9 cellular contexts compared by ENCODE assay signal in the genomic region with DNA sequence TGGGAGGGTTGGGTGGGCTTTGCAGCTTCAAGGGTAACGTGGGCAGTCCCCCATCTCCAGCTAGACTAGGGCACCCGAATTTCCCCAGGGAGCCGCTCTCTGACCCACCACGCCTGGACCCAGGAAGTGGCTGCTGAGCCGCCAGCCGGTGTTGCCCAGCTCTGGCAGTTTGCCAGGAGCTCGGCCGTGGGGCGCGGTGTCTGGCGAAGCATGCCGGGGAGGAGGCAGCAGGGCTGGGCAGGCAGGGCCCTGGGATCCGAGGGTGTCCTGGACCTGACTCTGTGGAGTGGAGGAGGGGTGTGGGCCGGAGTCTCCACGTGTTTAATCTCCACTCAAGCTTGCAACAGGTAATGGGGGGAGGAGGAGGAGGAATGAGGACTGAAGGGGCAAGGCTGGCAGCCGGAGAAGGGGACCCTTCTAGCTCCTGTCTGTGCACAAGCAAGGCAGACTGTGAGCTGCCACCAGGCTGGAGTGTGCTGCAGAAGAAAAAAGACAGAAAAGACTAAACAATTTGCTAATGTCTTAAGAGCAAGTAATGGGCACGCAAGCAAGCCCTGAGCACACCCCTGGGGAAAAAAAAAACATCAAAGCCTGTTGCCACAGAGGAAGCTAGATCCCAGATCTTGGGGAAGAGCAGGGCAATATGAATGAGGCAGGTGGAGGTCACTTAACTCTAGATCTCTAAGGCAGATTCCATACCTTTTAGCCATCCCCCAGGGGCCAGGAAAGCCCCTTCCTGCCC. TPM values are rescaled to one million over a fixed set of nuclear protein-coding genes. Genes with fewer than 3 reads are reported as not detected.
DNase-seq lines count a peak whose midpoint lies in the region; ATAC-seq, FAIRE-seq and TF ChIP-seq lines count a peak whose summit lies in the region.
"Had no signal": no experiment of that assay in that cellular context is flagged by ENCODE, and none has a peak within 500 bp of the region (broad histone marks: within the 10 kb centered on the region; RNA-seq: fewer than 3 reads in every experiment).

No MANE protein-coding gene starts in this region.

- ATAC-seq in GM19395 (IDR thresholded peaks at IDR 0.05; ENCODE audit: unreplicated experiment) = no peak
- ATAC-seq in GM21825 (IDR thresholded peaks at IDR 0.05; ENCODE audit: unreplicated experiment) = no peak

- dilution Hi-C loops in endothelial cell of umbilical vein (cut with MboI; ENCODE audit: extremely low pct_ligation_motif_present, low sequenced_read_pairs) = no loop called here

- H3K9me3 ChIP-seq in BE2C (no peaks in the 10 kb centered on the region), endothelial cell of umbilical vein (replicated peaks; ENCODE audit: control insufficient read depth, insufficient read depth, low read length) (no peaks in the 10 kb centered on the region), neural cell (ENCODE audit: low read length) (no peaks in the 10 kb centered on the region)

- H4K20me1 ChIP-seq in endothelial cell of umbilical vein (replicated peaks; ENCODE audit: control insufficient read depth, extremely low read depth, insufficient read depth, low read length) (no peaks in the 10 kb centered on the region), neural cell (ENCODE audit: insufficient read depth) (no peaks in the 10 kb centered on the region)

- H3K9me1 ChIP-seq in endothelial cell of umbilical vein (replicated peaks; ENCODE audit: control insufficient read depth, extremely low read depth, insufficient read depth, low read length) = no peaks in the 10 kb centered on the region

- intact Hi-C loops in activated CD4-positive, alpha-beta T cell treated with anti-CD3 and anti-CD28 coated beads, Interleukin-2, amount 10 ng/mL, durations not matched to agents 24 days and 14 days (cut with micrococcal nuclease) = loop anchor here (5.0 to 10.0 kb wide), 2 partner anchors 142 to 261 kb away; a partner anchor contains a TSS
- intact Hi-C loops in endothelial cell of umbilical vein (cut with micrococcal nuclease) = loop anchor here (2.0 kb wide), 1 partner anchor 24 kb away; no protein-coding TSS in a partner anchor

- H3K9me3 Mint-ChIP-seq in activated CD4-positive, alpha-beta T cell treated with anti-CD3 and anti-CD28 coated beads, Interleukin-2, amount 10 ng/mL, durations not matched to agents 24 days and 14 days = no peaks in the 10 kb centered on the region

- FAIRE-seq in endothelial cell of umbilical vein (lab: Jason Lieb, UNC) (peak; percentile 48), GM12891 (lab: Jason Lieb, UNC) (no peak)
- FAIRE-seq: endometrium had no signal

- H3K4me3 ChIP-seq in BE2C (ENCODE audit: low read depth, low read length) (peak overlapping the region; percentile 38; the same call in 1 of the 2 replicates), endothelial cell of umbilical vein (replicated peaks in 1 of 3; ENCODE audit: insufficient read depth in 1 of 3, low read depth in 1 of 3, low read length in 3 of 3) (peak overlapping the region in 2 of 3 experiments; percentile 72 to 91), neural cell (ENCODE audit: low read length) (peak overlapping the region; percentile 65)

- no peaks in the 10 kb centered on the region for H3F3A ChIP-seq in neural cell (ENCODE audit: insufficient read depth, low read length, poor library complexity, severe bottlenecking)

- H3K27me3 Mint-ChIP-seq in activated CD4-positive, alpha-beta T cell treated with anti-CD3 and anti-CD28 coated beads, Interleukin-2, amount 10 ng/mL, durations not matched to agents 24 days and 14 days = peaks cover 36% of the 10 kb centered on the region

- H3K27ac ChIP-seq in endothelial cell of umbilical vein (ENCODE audit: insufficient read depth, low read depth, low read length) (peak overlapping the region; percentile 34), neural cell (ENCODE audit: low read length) (no peak overlapping the region)

- peaks cover 42% of the 10 kb centered on the region for H3K27me3 ChIP-seq in BE2C
- peaks cover 13 to 19% of the 10 kb centered on the region in 2 experiments for H3K27me3 ChIP-seq in endothelial cell of umbilical vein (ENCODE audit: control insufficient read depth in 2 of 2, insufficient read depth in 2 of 2, low read length in 2 of 2)
- H3K27me3 ChIP-seq in neural cell (ENCODE audit: insufficient read depth, low read depth, low read length) = peaks cover 64% of the 10 kb centered on the region

- H3K4me1 ChIP-seq in BE2C (no peaks in the 10 kb centered on the region), endothelial cell of umbilical vein (ENCODE audit: control insufficient read depth, extremely low read depth, insufficient read depth, low read length) (peaks cover 17% of the 10 kb centered on the region)

- DNase-seq in BE2C (peak; percentile 40), HT-29 (ENCODE audit: low spot score) (peak; percentile 80), endothelial cell of umbilical vein (ENCODE audit: low read depth, low spot score) (no peak), GM12891 (ENCODE audit: insufficient read length, low spot score) (no peak)
- DNase-seq in activated CD4-positive, alpha-beta T cell treated with anti-CD3 and anti-CD28 coated beads, Interleukin-2, amount 10 ng/mL, durations not matched to agents 24 days and 14 days = peak; percentile 60

- H3K4me1 Mint-ChIP-seq in activated CD4-positive, alpha-beta T cell treated with anti-CD3 and anti-CD28 coated beads, Interleukin-2, amount 10 ng/mL, durations not matched to agents 24 days and 14 days = peaks cover 12% of the 10 kb centered on the region

- no peak for TF ChIP-seq RAD21 in neural cell (conservative IDR thresholded peaks at IDR 0.05)

- no peak for TF ChIP-seq EP300 in neural cell (conservative IDR thresholded peaks at IDR 0.05; ENCODE audit: poor library complexity, severe bottlenecking)

- no peaks in the 10 kb centered on the region for H3K36me3 ChIP-seq in BE2C
- H3K36me3 ChIP-seq in endothelial cell of umbilical vein (ENCODE audit: control insufficient read depth in 2 of 2, extremely low read depth in 1 of 2, insufficient read depth in 2 of 2, low read length in 2 of 2) = no peaks in the 10 kb centered on the region
- no peaks in the 10 kb centered on the region for H3K36me3 ChIP-seq in neural cell (ENCODE audit: insufficient read depth, low read length)

- H3K79me2 ChIP-seq in endothelial cell of umbilical vein (ENCODE audit: control insufficient read depth, insufficient read depth, low read length) (no peaks in the 10 kb centered on the region), neural cell (replicated peaks; ENCODE audit: insufficient read depth, low read length) (no peaks in the 10 kb centered on the region)

- TF ChIP-seq POLR2A in endothelial cell of umbilical vein (IDR thresholded peaks at IDR 0.05; ENCODE audit: low read depth, low read length) (no peak), GM12891 (IDR thresholded peaks at IDR 0.05; ENCODE audit: low read depth, low read length) (no peak)

- BruUV-seq in endothelial cell of umbilical vein (replicated peaks; lab: Mats Ljungman, UMichigan) = no TSS peak

- POLR2A ChIA-PET in endothelial cell of umbilical vein (lab: Charles Lee) = no interaction called here

- peak overlapping the region; percentile 32 for H3K4me3 Mint-ChIP-seq in activated CD4-positive, alpha-beta T cell treated with anti-CD3 and anti-CD28 coated beads, Interleukin-2, amount 10 ng/mL, durations not matched to agents 24 days and 14 days

- TF ChIP-seq CTCF in BE2C (IDR thresholded peaks at IDR 0.05; ENCODE audit: low read depth, low read length) = no peak
- no peak for TF ChIP-seq CTCF in endothelial cell of umbilical vein (IDR thresholded peaks at IDR 0.05; ENCODE audit: extremely low read depth in 1 of 2, insufficient read depth in 1 of 2, low read depth in 1 of 2, low read length in 2 of 2)
- no peak for TF ChIP-seq CTCF in neural cell (IDR thresholded peaks at IDR 0.05; ENCODE audit: poor library complexity, severe bottlenecking)

- no peaks in the 10 kb centered on the region for H3K9me2 ChIP-seq in neural cell (ENCODE audit: insufficient read depth, low read length)

- CTCF ChIA-PET in endothelial cell of umbilical vein (lab: Charles Lee) = no interaction called here

- H2AFZ ChIP-seq in endothelial cell of umbilical vein (ENCODE audit: low read depth, low read length) = no peak overlapping the region
- H2AFZ ChIP-seq in neural cell (ENCODE audit: low read depth, low read length) = no peak overlapping the region

- H3K9ac ChIP-seq in endothelial cell of umbilical vein (replicated peaks; ENCODE audit: extremely low read depth, insufficient read depth, low read length) (peak overlapping the region; percentile 77), neural cell (ENCODE audit: low read length) (no peak overlapping the region)

- H3K4me2 ChIP-seq in endothelial cell of umbilical vein (ENCODE audit: insufficient read depth, low read length) (peak overlapping the region; percentile 36), neural cell (ENCODE audit: low read length) (no peak overlapping the region)

- H3K27ac Mint-ChIP-seq in activated CD4-positive, alpha-beta T cell treated with anti-CD3 and anti-CD28 coated beads, Interleukin-2, amount 10 ng/mL, durations not matched to agents 24 days and 14 days = no peak overlapping the region

- H3K36me3 Mint-ChIP-seq in activated CD4-positive, alpha-beta T cell treated with anti-CD3 and anti-CD28 coated beads, Interleukin-2, amount 10 ng/mL, durations not matched to agents 24 days and 14 days (ENCODE audit: low read depth) = no peaks in the 10 kb centered on the region

TF ChIP-seq in endothelial cell of umbilical vein, 7 proteins besides CTCF, POLR2A, EP300 and RAD21 (continues in another document):
- TF ChIP-seq JUN (IDR thresholded peaks at IDR 0.05; ENCODE audit: borderline replicate concordance, insufficient read depth, insufficient read length, low read depth) = no peak

TF ChIP-seq in neural cell, 6 proteins besides CTCF, POLR2A, EP300 and RAD21 (continues in another document):
- TF ChIP-seq POLR2AphosphoS5 (IDR thresholded peaks at IDR 0.05) = no peak

TF ChIP-seq in GM12891, 5 proteins besides CTCF, POLR2A, EP300 and RAD21 (continues in another document):
- no peak for TF ChIP-seq SPI1 (IDR thresholded peaks at IDR 0.05; ENCODE audit: low read depth, low read length)

RNA-seq across cellular contexts. Expression of a gene that starts 2.4 kb away (rescaled TPM):
- polyA plus RNA-seq in BE2C (2012; ENCODE audit: insufficient read depth, insufficient read length, low read depth) = not detected
- total RNA-seq in HT-29 (2014; rRNA removed; shearing (Covaris generic)) = 11.4 and 14.2 TPM in 2 replicates
- 0.66 and 0.75 TPM in 2 replicates for total RNA-seq in activated CD4-positive, alpha-beta T cell treated with anti-CD3 and anti-CD28 coated beads, Interleukin-2, amount 10 ng/mL, durations not matched to agents 24 days and 14 days
- 7.9 and 13.3 TPM in 2 replicates for total RNA-seq in endothelial cell of umbilical vein
- polyA plus RNA-seq in endothelial cell of umbilical vein = 4.1 and 4.4 TPM in 2 replicates
- 3.7 and 3.9 TPM in 2 replicates for polyA plus RNA-seq in endothelial cell of umbilical vein (2011; cell fraction: cytosol; rRNA removed)
- polyA plus RNA-seq in endothelial cell of umbilical vein (2011; cell fraction: nucleus; rRNA removed) = 13.9 and 14.5 TPM in 2 replicates
- 1.8 and 2.4 TPM in 2 replicates for polyA plus RNA-seq in endothelial cell of umbilical vein (2012)
- 16.5 and 16.8 TPM in 2 replicates for polyA minus RNA-seq in endothelial cell of umbilical vein
- polyA minus RNA-seq in endothelial cell of umbilical vein (2011; cell fraction: cytosol; rRNA and poly(A)+ RNA removed) = 15.6 TPM
- polyA minus RNA-seq in endothelial cell of umbilical vein (2011; cell fraction: nucleus; rRNA and poly(A)+ RNA removed) = 12.7 and 13.6 TPM in 2 replicates
- 0.30 and 0.41 TPM in 2 replicates for polyA plus RNA-seq in neural cell
- 0.73 and 1.0 TPM in 2 replicates for polyA minus RNA-seq in neural cell
- 0.05 TPM for polyA plus RNA-seq in GM12891 (2012; ENCODE audit: low read depth, missing spikeins)

Comparison
In these comparisons a context has a peak if more than half of its experiments do, and no peak if none do; other contexts are left out.
1. DNase-seq: peak in BE2C (single experiment), HT-29 (single experiment) and activated CD4-positive, alpha-beta T cell treated with anti-CD3 and anti-CD28 coated beads, Interleukin-2, amount 10 ng/mL, durations not matched to agents 24 days and 14 days (single experiment); none in endothelial cell of umbilical vein (single experiment) and GM12891 (single experiment).
2. Peak in every context shown above with its lines, with median percentiles within 50 percentile points of each other: H3K4me3 ChIP-seq.